31 cellular contexts compared by ENCODE assay signal in genomic region chr1:6145351-6145750, GRCh38. TPM values are rescaled to one million over a fixed set of nuclear protein-coding genes. Genes with fewer than 3 reads are reported as not detected.
"Had no signal": no experiment of that assay in that cellular context is flagged by ENCODE, and none has a peak within 500 bp of the region (broad histone marks: within the 10 kb centered on the region; RNA-seq: fewer than 3 reads in every experiment).

No MANE protein-coding gene starts in this region.

- H3K27me3 Mint-ChIP-seq: natural killer cell treated with Interleukin-12 subunit alpha and Interleukin-12 subunit beta and Interleukin-15 and Interleukin-18, amount 100 ng/mL, for 72 hours had no signal

- ATAC-seq: esophagus mucosa; gastrocnemius medialis; heart right ventricle; left cardiac atrium; left lung; mucosa of descending colon; natural killer cell treated with Interleukin-12 subunit alpha and Interleukin-12 subunit beta and Interleukin-15 and Interleukin-18, amount 100 ng/mL, for 72 hours; sciatic nerve; stimulated activated effector memory CD8-positive, alpha-beta T cell treated with anti-CD3 and anti-CD28 coated beads, Interleukin-12 subunit alpha, Interleukin-12 subunit beta, amount 100 ng/mL, for 72 hours had no signal

- H3K4me1 ChIP-seq: parathyroid adenoma had no signal

- FAIRE-seq: islet of Langerhans had no signal

- H3K36me3 Mint-ChIP-seq: mesothelial cell of epicardium; naive B cell; natural killer cell treated with Interleukin-12 subunit alpha and Interleukin-12 subunit beta and Interleukin-15 and Interleukin-18, amount 100 ng/mL, for 72 hours; stimulated activated effector memory CD8-positive, alpha-beta T cell treated with anti-CD3 and anti-CD28 coated beads, Interleukin-12 subunit alpha, Interleukin-12 subunit beta, amount 100 ng/mL, for 72 hours had no signal

- H3K4me3 Mint-ChIP-seq: endodermal cell; mesothelial cell of epicardium; naive B cell; natural killer cell treated with Interleukin-12 subunit alpha and Interleukin-12 subunit beta and Interleukin-15 and Interleukin-18, amount 100 ng/mL, for 72 hours; neural crest cell; stimulated activated effector memory CD8-positive, alpha-beta T cell treated with anti-CD3 and anti-CD28 coated beads, Interleukin-12 subunit alpha, Interleukin-12 subunit beta, amount 100 ng/mL, for 72 hours had no signal

- H3K27ac Mint-ChIP-seq: endodermal cell; mesothelial cell of epicardium; natural killer cell treated with Interleukin-12 subunit alpha and Interleukin-12 subunit beta and Interleukin-15 and Interleukin-18, amount 100 ng/mL, for 72 hours; progenitor cell of endocrine pancreas; stimulated activated effector memory CD8-positive, alpha-beta T cell treated with anti-CD3 and anti-CD28 coated beads, Interleukin-12 subunit alpha, Interleukin-12 subunit beta, amount 100 ng/mL, for 72 hours had no signal

- H3K9me3 ChIP-seq: gastrocnemius medialis, heart right ventricle, left lung, mucosa of descending colon, right atrium auricular region, stomach, thyroid gland, vagina had no signal

- H3K4me3 ChIP-seq: gastrocnemius medialis, heart right ventricle, left lung, mucosa of descending colon, right atrium auricular region, smooth muscle cell, stomach, thyroid gland, vagina had no signal

- DNase-seq: cortex of kidney; effector CD8-positive, alpha-beta T cell; gastrocnemius medialis; heart right ventricle; hippocampal formation; left cardiac atrium; left lung; mesenchymal stem cell; mucosa of descending colon; naive B cell; stimulated activated CD4-positive, alpha-beta T cell treated with anti-CD3 and anti-CD28 coated beads, Interleukin-12 subunit alpha, Interleukin-12 subunit beta, amount 100 ng/mL, for 4 hours; stimulated activated CD4-positive, alpha-beta T cell treated with anti-CD3 and anti-CD28 coated beads, Interleukin-1b, Interleukin-23, amount 100 ng/mL, for 48 hours; stimulated activated CD4-positive, alpha-beta T cell treated with anti-CD3 and anti-CD28 coated beads, Interleukin-4, amount 100 ng/mL, for 1 hour; stimulated activated naive CD4-positive, alpha-beta T cell treated with Interleukin-2 at 50 U/mL for 16 hours; stomach; thyroid gland; trophoblast cell had no signal

- H3K9me3 Mint-ChIP-seq: endodermal cell; mesothelial cell of epicardium; natural killer cell treated with Interleukin-12 subunit alpha and Interleukin-12 subunit beta and Interleukin-15 and Interleukin-18, amount 100 ng/mL, for 72 hours; neural crest cell; stimulated activated effector memory CD8-positive, alpha-beta T cell treated with anti-CD3 and anti-CD28 coated beads, Interleukin-12 subunit alpha, Interleukin-12 subunit beta, amount 100 ng/mL, for 72 hours had no signal

- H3K36me3 ChIP-seq: gastrocnemius medialis, heart right ventricle, left lung, right atrium auricular region, stomach, thyroid gland, vagina had no signal

- H3K27ac ChIP-seq: epithelial cell of prostate, gastrocnemius medialis, heart right ventricle, left lung, parathyroid adenoma, right atrium auricular region, stomach, thyroid gland, vagina had no signal

RNA-seq across cellular contexts. Expression of gene CHD5, which starts 34.8 kb away (rescaled TPM):
- polyA plus RNA-seq: smooth muscle cell had no signal
